22 cellular contexts compared by ENCODE assay signal in genomic region chr3:42874749-42875148, GRCh38. TPM values are rescaled to one million over a fixed set of nuclear protein-coding genes. Genes with fewer than 3 reads are reported as not detected.
DNase-seq lines count a peak whose midpoint lies in the region; ATAC-seq, FAIRE-seq and TF ChIP-seq lines count a peak whose summit lies in the region.
"Had no signal": no experiment of that assay in that cellular context is flagged by ENCODE, and none has a peak within 500 bp of the region (broad histone marks: within the 10 kb centered on the region; RNA-seq: fewer than 3 reads in every experiment).

No MANE protein-coding gene starts in this region.

- no peak overlapping the region for H3K27ac Mint-ChIP-seq in activated CD8-positive, alpha-beta T cell treated with anti-CD3 and anti-CD28 coated beads, Interleukin-2, amount 10 ng/mL, durations not matched to agents 7 days and 5 days
- H3K27ac Mint-ChIP-seq in activated CD8-positive, alpha-beta T cell treated with anti-CD3 and anti-CD28 coated beads for 36 hours = no peak overlapping the region
- H3K27ac Mint-ChIP-seq: CD4-positive, alpha-beta T cell; H9 had no signal

- no peak overlapping the region for H3K4me3 Mint-ChIP-seq in activated CD8-positive, alpha-beta T cell treated with anti-CD3 and anti-CD28 coated beads, Interleukin-2, amount 10 ng/mL, durations not matched to agents 7 days and 5 days
- H3K4me3 Mint-ChIP-seq in activated CD8-positive, alpha-beta T cell treated with anti-CD3 and anti-CD28 coated beads for 36 hours = no peak overlapping the region
- H3K4me3 Mint-ChIP-seq: CD4-positive, alpha-beta T cell; H9 had no signal

- no peaks in the 10 kb centered on the region for H3K36me3 Mint-ChIP-seq in activated CD8-positive, alpha-beta T cell treated with anti-CD3 and anti-CD28 coated beads, Interleukin-2, amount 10 ng/mL, durations not matched to agents 7 days and 5 days (ENCODE audit: low read depth)
- no peaks in the 10 kb centered on the region for H3K36me3 Mint-ChIP-seq in activated CD8-positive, alpha-beta T cell treated with anti-CD3 and anti-CD28 coated beads for 36 hours (ENCODE audit: low read depth)

- H4K12ac ChIP-seq in trophoblast cell (ENCODE audit: low read depth, low read length) = no peak overlapping the region

- no peak overlapping the region for H2BK5ac ChIP-seq in trophoblast cell (ENCODE audit: low read depth, low read length, poor library complexity)

- no peak overlapping the region for H3K14ac ChIP-seq in trophoblast cell (ENCODE audit: low read length)

- H3K9me3 ChIP-seq in liver (ENCODE audit: control insufficient read depth in 4 of 4, low read length in 3 of 4) (no peaks in the 10 kb centered on the region), trophoblast cell (ENCODE audit: insufficient read depth, low read depth, low read length) (no peaks in the 10 kb centered on the region)
- H3K9me3 ChIP-seq: A549, Caco-2 had no signal

- CTCF ChIA-PET in activated CD8-positive, alpha-beta T cell treated with anti-CD3 and anti-CD28 coated beads, Interleukin-2, amount 10 ng/mL, durations not matched to agents 7 days and 5 days (lab: Charles Lee) = no interaction called here
- CTCF ChIA-PET in activated CD8-positive, alpha-beta T cell treated with anti-CD3 and anti-CD28 coated beads for 36 hours (lab: Charles Lee) = no interaction called here

- peak; percentile 30 for ATAC-seq in activated CD8-positive, alpha-beta T cell treated with anti-CD3 and anti-CD28 coated beads, Interleukin-2, amount 10 ng/mL, durations not matched to agents 7 days and 5 days
- no peak for ATAC-seq in activated CD8-positive, alpha-beta T cell treated with anti-CD3 and anti-CD28 coated beads for 36 hours
- ATAC-seq: A549, GM12878 had no signal

- no peak overlapping the region for H3K23ac ChIP-seq in trophoblast cell (ENCODE audit: low read length)

- no peak for TF ChIP-seq RAD21 in liver (IDR thresholded peaks at IDR 0.05)

- 37% methylated on average over 10 of the region's 10 CpGs for WGBS in liver
- no CpG with 5 or more reads among the region's 10 CpGs for WGBS in trophoblast cell (ENCODE audit: extremely low coverage, insufficient coverage, insufficient read length)

- peak overlapping the region; percentile 13 to 91 for H3K9ac ChIP-seq in liver (ENCODE audit: low read depth in 1 of 2, low read length in 2 of 2)
- H3K9ac ChIP-seq in trophoblast cell (ENCODE audit: low read length) = no peak overlapping the region

- no peak overlapping the region for H2BK120ac ChIP-seq in trophoblast cell (ENCODE audit: insufficient read depth, low read length, poor library complexity)

- H3K4me3 ChIP-seq in liver (ENCODE audit: low read depth in 1 of 3, low read length in 3 of 3) (peak overlapping the region; percentile 62 to 91 (median 88)), trophoblast cell (ENCODE audit: low read depth, low read length) (peak overlapping the region; percentile 11)
- H3K4me3 ChIP-seq: A549, GM12878 had no signal

- H3K27me3 Mint-ChIP-seq in activated CD8-positive, alpha-beta T cell treated with anti-CD3 and anti-CD28 coated beads, Interleukin-2, amount 10 ng/mL, durations not matched to agents 7 days and 5 days (ENCODE audit: low read depth) = peaks cover 17% of the 10 kb centered on the region
- no peaks in the 10 kb centered on the region for H3K27me3 Mint-ChIP-seq in activated CD8-positive, alpha-beta T cell treated with anti-CD3 and anti-CD28 coated beads for 36 hours
- H3K27me3 Mint-ChIP-seq: CD4-positive, alpha-beta T cell had no signal

- H2AK5ac ChIP-seq in trophoblast cell (ENCODE audit: low read length) = no peak overlapping the region

- FAIRE-seq in urothelium cell line (lab: Jason Lieb, UNC) = peak; percentile 23
- no peak for FAIRE-seq in frontal cortex (lab: Jason Lieb, UNC)
- FAIRE-seq: A549, GM12878, H1, HTR-8/SVneo had no signal

- H3K18ac ChIP-seq in trophoblast cell (ENCODE audit: low read length) = no peak overlapping the region

- no peaks in the 10 kb centered on the region for H3K9me3 Mint-ChIP-seq in activated CD8-positive, alpha-beta T cell treated with anti-CD3 and anti-CD28 coated beads, Interleukin-2, amount 10 ng/mL, durations not matched to agents 7 days and 5 days (ENCODE audit: insufficient read depth)
- no peaks in the 10 kb centered on the region for H3K9me3 Mint-ChIP-seq in activated CD8-positive, alpha-beta T cell treated with anti-CD3 and anti-CD28 coated beads for 36 hours
- H3K9me3 Mint-ChIP-seq: CD4-positive, alpha-beta T cell; H9 had no signal

- H3K27me3 ChIP-seq in liver (ENCODE audit: control insufficient read depth in 4 of 4, insufficient read depth in 4 of 4, low read length in 3 of 4) (no peaks in the 10 kb centered on the region), trophoblast cell (ENCODE audit: insufficient read depth, low read length) (no peaks in the 10 kb centered on the region)

- no peaks in the 10 kb centered on the region for H3K79me1 ChIP-seq in trophoblast cell (ENCODE audit: low read length)

- intact Hi-C loops in activated CD8-positive, alpha-beta T cell treated with anti-CD3 and anti-CD28 coated beads for 36 hours (cut with micrococcal nuclease) = no loop called here

- H3K4me1 Mint-ChIP-seq in activated CD8-positive, alpha-beta T cell treated with anti-CD3 and anti-CD28 coated beads, Interleukin-2, amount 10 ng/mL, durations not matched to agents 7 days and 5 days (ENCODE audit: low read depth) = peaks cover 4% of the 10 kb centered on the region
- H3K4me1 Mint-ChIP-seq in activated CD8-positive, alpha-beta T cell treated with anti-CD3 and anti-CD28 coated beads for 36 hours (ENCODE audit: low read depth) = no peaks in the 10 kb centered on the region

- H2BK12ac ChIP-seq in trophoblast cell (ENCODE audit: low read length) = no peak overlapping the region

- H3K27ac ChIP-seq in liver (ENCODE audit: low read depth in 1 of 2, low read length in 2 of 2) = peak overlapping the region; percentile 85 to 90
- H3K27ac ChIP-seq in trophoblast cell (ENCODE audit: low read depth, low read length) = no peak overlapping the region
- H3K27ac ChIP-seq: 22Rv1, A549, C4-2B had no signal

- H4K8ac ChIP-seq in trophoblast cell (ENCODE audit: low read depth, low read length) = no peak overlapping the region

- POLR2A ChIA-PET in activated CD8-positive, alpha-beta T cell treated with anti-CD3 and anti-CD28 coated beads, Interleukin-2, amount 10 ng/mL, durations not matched to agents 7 days and 5 days (lab: Charles Lee) = no interaction called here
- POLR2A ChIA-PET in activated CD8-positive, alpha-beta T cell treated with anti-CD3 and anti-CD28 coated beads for 36 hours (lab: Charles Lee) = no interaction called here

- no peak overlapping the region for H3K4me2 ChIP-seq in trophoblast cell (ENCODE audit: low read length)
- H3K4me2 ChIP-seq: A549 had no signal

- TF ChIP-seq CTCF in activated CD8-positive, alpha-beta T cell treated with anti-CD3 and anti-CD28 coated beads for 36 hours (IDR thresholded peaks at IDR 0.05) = no peak
- no peak for TF ChIP-seq CTCF in liver (IDR thresholded peaks at IDR 0.05; ENCODE audit: low read depth, low read length, missing input control)

- H3K36me3 ChIP-seq in liver (ENCODE audit: control insufficient read depth in 4 of 4, insufficient read depth in 3 of 4, low read depth in 1 of 4, low read length in 3 of 4) = no peaks in the 10 kb centered on the region
- peaks cover 0 to under 1% of the 10 kb centered on the region in 2 experiments for H3K36me3 ChIP-seq in trophoblast cell (ENCODE audit: control insufficient read depth in 1 of 2, insufficient read depth in 2 of 2, low read length in 2 of 2)

- no peak overlapping the region for H3K4ac ChIP-seq in trophoblast cell (ENCODE audit: low read depth, low read length)

- no peak overlapping the region for H4K91ac ChIP-seq in trophoblast cell (ENCODE audit: low read depth, low read length)

- no peak overlapping the region for H2AFZ ChIP-seq in trophoblast cell (ENCODE audit: insufficient read depth, low read length, poor library complexity)

- DNase-seq in activated CD8-positive, alpha-beta T cell treated with anti-CD3 and anti-CD28 coated beads, Interleukin-2, amount 10 ng/mL, durations not matched to agents 7 days and 5 days = no peak
- DNase-seq in activated CD8-positive, alpha-beta T cell treated with anti-CD3 and anti-CD28 coated beads for 36 hours = no peak
- DNase-seq in trophoblast cell (no peak), urothelium cell line (ENCODE audit: low spot score) (no peak), retina (no peak), DMS53 (lab: John Stamatoyannopoulos, UW) (no peak), frontal cortex (ENCODE audit: low spot score in 2 of 2) (no peak)
- DNase-seq: AML-193; Caco-2; CD4-positive, alpha-beta T cell; DMS153; DMS79 treated with DMSO at 0.1 percent for 48 hours; GF-D8; H9 had no signal

- no peaks in the 10 kb centered on the region for H3K79me2 ChIP-seq in trophoblast cell (ENCODE audit: control insufficient read depth, insufficient read depth, low read length, poor library complexity)

- H3K4me1 ChIP-seq in liver (ENCODE audit: control insufficient read depth in 4 of 4, insufficient read depth in 4 of 4, low read length in 3 of 4) = peaks cover 5 to 42% (median 31%) of the 10 kb centered on the region in 4 donors
- no peaks in the 10 kb centered on the region for H3K4me1 ChIP-seq in trophoblast cell (ENCODE audit: control insufficient read depth in 1 of 2, insufficient read depth in 2 of 2, low read length in 2 of 2)
- H3K4me1 ChIP-seq: A549, Caco-2 had no signal

TF ChIP-seq in liver, 16 proteins besides CTCF, POLR2A, EP300 and RAD21:
- peak in 1 of 2 donors; percentile 41 for TF ChIP-seq JUND (IDR thresholded peaks at IDR 0.05)
- TF ChIP-seq YY1 (IDR thresholded peaks at IDR 0.05) = no peak

RNA-seq across cellular contexts. Expression of gene CYP8B1, which starts 0.9 kb away (rescaled TPM):
- total RNA-seq in activated CD8-positive, alpha-beta T cell treated with anti-CD3 and anti-CD28 coated beads, Interleukin-2, amount 10 ng/mL, durations not matched to agents 7 days and 5 days = not detected
- total RNA-seq in activated CD8-positive, alpha-beta T cell treated with anti-CD3 and anti-CD28 coated beads for 36 hours = not detected
- total RNA-seq in liver (100 to 1,000 TPM in 1 of 2 donors, 10 to 100 TPM in 1; 21.2 to 490 TPM), frontal cortex (not detected)
- polyA plus RNA-seq in liver = 100 to 1,000 TPM; 218 to 229 TPM
- not detected in 2 replicates for polyA plus RNA-seq in trophoblast cell (2013)
- total RNA-seq: Caco-2; CD4-positive, alpha-beta T cell; H1; H9 had no signal
- polyA plus RNA-seq: A549, BJ, GM12878, H1 had no signal

RNA-seq across cellular contexts. Expression of gene ZNF662, which starts 31.2 kb away (rescaled TPM):
- total RNA-seq in activated CD8-positive, alpha-beta T cell treated with anti-CD3 and anti-CD28 coated beads, Interleukin-2, amount 10 ng/mL, durations not matched to agents 7 days and 5 days = 1 to 10 TPM; 1.2 to 1.7 TPM
- total RNA-seq in activated CD8-positive, alpha-beta T cell treated with anti-CD3 and anti-CD28 coated beads for 36 hours = 1 to 10 TPM; 2.1 to 3.2 TPM
- 1 to 10 TPM; 2.8 to 3.9 TPM for total RNA-seq in liver
- 1 to 10 TPM; 2.2 to 2.5 TPM for polyA plus RNA-seq in liver
- 1.9 and 2.2 TPM in 2 replicates for polyA plus RNA-seq in trophoblast cell (2013)
- total RNA-seq in frontal cortex = 16.7 TPM
- total RNA-seq: GM12878, H1, H9 had no signal
- polyA plus RNA-seq: A549, GM12878 had no signal

Comparison
In these comparisons a context has a peak if more than half of its experiments do, and no peak if none do; other contexts are left out.
1. RNA of gene CYP8B1, which starts 0.9 kb away (total RNA-seq): 21.2 to 490 TPM in liver; not detected in activated CD8-positive, alpha-beta T cell treated with anti-CD3 and anti-CD28 coated beads, Interleukin-2, amount 10 ng/mL, durations not matched to agents 7 days and 5 days, not detected in activated CD8-positive, alpha-beta T cell treated with anti-CD3 and anti-CD28 coated beads for 36 hours and not detected in frontal cortex (single experiment); every median in the first group is over 10 times any median in the second.